22 cellular contexts compared by ENCODE assay signal in genomic region chr5:65981548-65981947, GRCh38. TPM values are rescaled to one million over a fixed set of nuclear protein-coding genes. Genes with fewer than 3 reads are reported as not detected.
DNase-seq lines count a peak whose midpoint lies in the region; ATAC-seq and TF ChIP-seq lines count a peak whose summit lies in the region.
"Had no signal": no experiment of that assay in that cellular context is flagged by ENCODE, and none has a peak within 500 bp of the region (broad histone marks: within the 10 kb centered on the region; RNA-seq: fewer than 3 reads in every experiment).

No MANE protein-coding gene starts in this region.

- H3K4me3 Mint-ChIP-seq in activated T-cell treated with anti-CD3 and anti-CD28 coated beads, Interleukin-2, amount 50 U/mL, for 72 hours: no peak overlapping the region
- H3K4me3 Mint-ChIP-seq in effector memory CD8-positive, alpha-beta T cell: no peak overlapping the region
- H3K4me3 Mint-ChIP-seq in neural progenitor cell: no peak overlapping the region

- intact Hi-C loops in dorsolateral prefrontal cortex (cut with DNase I): no loop called here

- H3K79me2 ChIP-seq in neural progenitor cell (ENCODE audit: low read depth): peaks cover 88% of the 10 kb centered on the region

- no peaks in the 10 kb centered on the region for H3K36me3 ChIP-seq in neural progenitor cell
- H3K36me3 ChIP-seq: ascending aorta, left ventricle myocardium inferior, thoracic aorta had no signal

- H3K9ac ChIP-seq in neural progenitor cell: no peak overlapping the region

- H4K20me1 ChIP-seq in neural progenitor cell (ENCODE audit: low read depth): peaks cover 52% of the 10 kb centered on the region

- peaks cover 0 to 1% of the 10 kb centered on the region in 2 donors for H3K9me3 Mint-ChIP-seq in activated T-cell treated with anti-CD3 and anti-CD28 coated beads, Interleukin-2, amount 50 U/mL, for 72 hours
- H3K9me3 Mint-ChIP-seq in effector memory CD8-positive, alpha-beta T cell: no peaks in the 10 kb centered on the region
- peaks cover 26% of the 10 kb centered on the region for H3K9me3 Mint-ChIP-seq in neural progenitor cell

- H3K27me3 ChIP-seq in neural progenitor cell (no peaks in the 10 kb centered on the region), dorsolateral prefrontal cortex (no peaks in the 10 kb centered on the region)
- H3K27me3 ChIP-seq: ascending aorta had no signal

- H3K4me1 ChIP-seq in neural progenitor cell: peaks cover 26% of the 10 kb centered on the region

- ATAC-seq in activated T-cell treated with anti-CD3 and anti-CD28 coated beads, Interleukin-2, amount 50 U/mL, for 72 hours (replicated peaks in 1 of 2): peak; percentile 50 to 56
- no peak for ATAC-seq in effector memory CD8-positive, alpha-beta T cell (replicated peaks)
- no peak for ATAC-seq in GM19455 (IDR thresholded peaks at IDR 0.05; ENCODE audit: unreplicated experiment)
- ATAC-seq: right cardiac atrium had no signal

- H3K4me3 ChIP-seq in neural progenitor cell: no peak overlapping the region
- no peak overlapping the region for H3K4me3 ChIP-seq in dorsolateral prefrontal cortex
- H3K4me3 ChIP-seq: ascending aorta, left ventricle myocardium inferior, thoracic aorta had no signal

- H3K27ac Mint-ChIP-seq in activated T-cell treated with anti-CD3 and anti-CD28 coated beads, Interleukin-2, amount 50 U/mL, for 72 hours: no peak overlapping the region
- H3K27ac Mint-ChIP-seq in effector memory CD8-positive, alpha-beta T cell: peak overlapping the region; percentile 2 to 75
- H3K27ac Mint-ChIP-seq in neural progenitor cell: no peak overlapping the region

- peaks cover 4% of the 10 kb centered on the region for H3K9me3 ChIP-seq in neural progenitor cell (ENCODE audit: low read depth)
- H3K9me3 ChIP-seq: ascending aorta, left ventricle myocardium inferior, thoracic aorta had no signal

- peaks cover 18% of the 10 kb centered on the region for H3F3A ChIP-seq in neural progenitor cell (ENCODE audit: low read depth)

- H3K27me3 Mint-ChIP-seq in activated T-cell treated with anti-CD3 and anti-CD28 coated beads, Interleukin-2, amount 50 U/mL, for 72 hours (ENCODE audit: low read depth): no peaks in the 10 kb centered on the region
- no peaks in the 10 kb centered on the region for H3K27me3 Mint-ChIP-seq in effector memory CD8-positive, alpha-beta T cell
- H3K27me3 Mint-ChIP-seq in neural progenitor cell (ENCODE audit: insufficient read depth, low read depth): no peaks in the 10 kb centered on the region

- H3K27ac ChIP-seq in neural progenitor cell (no peak overlapping the region), dorsolateral prefrontal cortex (peak overlapping the region in 3 of 59 donors; percentile 1 to 5 (median 2))
- H3K27ac ChIP-seq: ascending aorta, left ventricle myocardium inferior, thoracic aorta, VCaP had no signal

- peak overlapping the region; percentile 14 for H3K4me2 ChIP-seq in neural progenitor cell

- peaks cover 3 to 7% of the 10 kb centered on the region in 2 donors for H3K36me3 Mint-ChIP-seq in activated T-cell treated with anti-CD3 and anti-CD28 coated beads, Interleukin-2, amount 50 U/mL, for 72 hours (ENCODE audit: insufficient read depth in 2 of 2)
- H3K36me3 Mint-ChIP-seq in effector memory CD8-positive, alpha-beta T cell (ENCODE audit: insufficient read depth): peaks cover 9% of the 10 kb centered on the region
- H3K36me3 Mint-ChIP-seq in neural progenitor cell: peaks cover 43% of the 10 kb centered on the region

- no peak for TF ChIP-seq CTCF in neural progenitor cell (IDR thresholded peaks at IDR 0.05)
- TF ChIP-seq CTCF in dorsolateral prefrontal cortex (IDR thresholded peaks at IDR 0.05 in 54 of 56, conservative IDR thresholded peaks at IDR 0.05 in 2 of 56; ENCODE audit: low read depth in 1 of 56, partially characterized antibody in 56 of 56): no peak

- peaks cover 36% of the 10 kb centered on the region for H3K4me1 Mint-ChIP-seq in activated T-cell treated with anti-CD3 and anti-CD28 coated beads, Interleukin-2, amount 50 U/mL, for 72 hours (ENCODE audit: low read depth)
- peaks cover 45 to 72% of the 10 kb centered on the region in 2 donors for H3K4me1 Mint-ChIP-seq in effector memory CD8-positive, alpha-beta T cell (ENCODE audit: low read depth in 2 of 2)
- peaks cover 6% of the 10 kb centered on the region for H3K4me1 Mint-ChIP-seq in neural progenitor cell

- no peak overlapping the region for H2AFZ ChIP-seq in neural progenitor cell (replicated peaks)

- DNase-seq in activated T-cell treated with anti-CD3 and anti-CD28 coated beads, Interleukin-2, amount 50 U/mL, for 72 hours: no peak
- no peak for DNase-seq in activated T-cell treated with anti-CD3 and anti-CD28 coated beads, Interleukin-2, amount 50 U/mL, for 1 hour
- peak; percentile 59 for DNase-seq in OCI-M1 (lab: John Stamatoyannopoulos, UW)
- DNase-seq in effector memory CD8-positive, alpha-beta T cell: no peak
- peak; percentile 34 for DNase-seq in neural progenitor cell (ENCODE audit: low spot score)
- DNase-seq in dorsolateral prefrontal cortex: no peak
- DNase-seq in germinal center (ENCODE audit: low spot score): no peak
- DNase-seq: activated effector memory CD4-positive, alpha-beta T cell treated with anti-CD3 and anti-CD28 coated beads, Interleukin-2, amount 50 U/mL, for 16 hours; cerebellar nuclear complex; DMS79; effector memory CD4-positive, alpha-beta T cell; head of caudate nucleus; KG1; left ventricle myocardium inferior; NCI-H2081 treated with DMSO at 0.1 percent for 48 hours; NCI-H446 treated with DMSO at 0.1 percent for 48 hours; right cardiac atrium; Right ventricle myocardium superior had no signal

RNA-seq across cellular contexts. Expression of gene ERBIN, which starts 55.2 kb away (rescaled TPM):
- 10 to 100 TPM; 63.6 to 64.4 TPM for total RNA-seq in activated T-cell treated with anti-CD3 and anti-CD28 coated beads, Interleukin-2, amount 50 U/mL, for 72 hours
- total RNA-seq in neural progenitor cell (ENCODE audit: low replicate concordance) (46.5 and 77.6 TPM in 2 replicates), dorsolateral prefrontal cortex (100 to 1,000 TPM in 108 of 120 experiments, 10 to 100 TPM in 12; 66.2 to 345 (median 150) TPM)

Comparison
In these comparisons a context has a peak if more than half of its experiments do, and no peak if none do; other contexts are left out.
1. ATAC-seq: peak in activated T-cell treated with anti-CD3 and anti-CD28 coated beads, Interleukin-2, amount 50 U/mL, for 72 hours (2 of 2); none in effector memory CD8-positive, alpha-beta T cell (single experiment) and GM19455 (single experiment).
2. DNase-seq: peak in OCI-M1 (single experiment) and neural progenitor cell (single experiment); none in activated T-cell treated with anti-CD3 and anti-CD28 coated beads, Interleukin-2, amount 50 U/mL, for 72 hours (0 of 2), activated T-cell treated with anti-CD3 and anti-CD28 coated beads, Interleukin-2, amount 50 U/mL, for 1 hour (single experiment), effector memory CD8-positive, alpha-beta T cell (0 of 3), dorsolateral prefrontal cortex (0 of 10) and germinal center (single experiment).
3. H3K27ac Mint-ChIP-seq: peak in effector memory CD8-positive, alpha-beta T cell (2 of 2); none in activated T-cell treated with anti-CD3 and anti-CD28 coated beads, Interleukin-2, amount 50 U/mL, for 72 hours (single experiment) and neural progenitor cell (single experiment).